ENCODE assay signal across 1 cellular context in genomic region chr12:90163975-90164374, GRCh38.
TF ChIP-seq lines count a peak whose summit lies in the region.

No MANE protein-coding gene starts in this region.

TF ChIP-seq in SK-N-SH treated with all-trans-retinoic acid at 6 μM for 48 hours, 23 proteins besides CTCF, POLR2A, EP300 and RAD21 (continued from another document):
- TF ChIP-seq, protein P1, sequence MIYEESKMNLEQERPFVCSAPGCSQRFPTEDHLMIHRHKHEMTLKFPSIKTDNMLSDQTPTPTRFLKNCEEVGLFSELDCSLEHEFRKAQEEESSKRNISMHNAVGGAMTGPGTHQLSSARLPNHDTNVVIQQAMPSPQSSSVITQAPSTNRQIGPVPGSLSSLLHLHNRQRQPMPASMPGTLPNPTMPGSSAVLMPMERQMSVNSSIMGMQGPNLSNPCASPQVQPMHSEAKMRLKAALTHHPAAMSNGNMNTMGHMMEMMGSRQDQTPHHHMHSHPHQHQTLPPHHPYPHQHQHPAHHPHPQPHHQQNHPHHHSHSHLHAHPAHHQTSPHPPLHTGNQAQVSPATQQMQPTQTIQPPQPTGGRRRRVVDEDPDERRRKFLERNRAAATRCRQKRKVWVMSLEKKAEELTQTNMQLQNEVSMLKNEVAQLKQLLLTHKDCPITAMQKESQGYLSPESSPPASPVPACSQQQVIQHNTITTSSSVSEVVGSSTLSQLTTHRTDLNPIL (CRISPR knock-in tag; IDR thresholded peaks at IDR 0.05; ENCODE audit: low read depth) = no peak
- no peak for TF ChIP-seq RARB (CRISPR knock-in tag; IDR thresholded peaks at IDR 0.05)
